16 cellular contexts compared by ENCODE assay signal in the genomic region with DNA sequence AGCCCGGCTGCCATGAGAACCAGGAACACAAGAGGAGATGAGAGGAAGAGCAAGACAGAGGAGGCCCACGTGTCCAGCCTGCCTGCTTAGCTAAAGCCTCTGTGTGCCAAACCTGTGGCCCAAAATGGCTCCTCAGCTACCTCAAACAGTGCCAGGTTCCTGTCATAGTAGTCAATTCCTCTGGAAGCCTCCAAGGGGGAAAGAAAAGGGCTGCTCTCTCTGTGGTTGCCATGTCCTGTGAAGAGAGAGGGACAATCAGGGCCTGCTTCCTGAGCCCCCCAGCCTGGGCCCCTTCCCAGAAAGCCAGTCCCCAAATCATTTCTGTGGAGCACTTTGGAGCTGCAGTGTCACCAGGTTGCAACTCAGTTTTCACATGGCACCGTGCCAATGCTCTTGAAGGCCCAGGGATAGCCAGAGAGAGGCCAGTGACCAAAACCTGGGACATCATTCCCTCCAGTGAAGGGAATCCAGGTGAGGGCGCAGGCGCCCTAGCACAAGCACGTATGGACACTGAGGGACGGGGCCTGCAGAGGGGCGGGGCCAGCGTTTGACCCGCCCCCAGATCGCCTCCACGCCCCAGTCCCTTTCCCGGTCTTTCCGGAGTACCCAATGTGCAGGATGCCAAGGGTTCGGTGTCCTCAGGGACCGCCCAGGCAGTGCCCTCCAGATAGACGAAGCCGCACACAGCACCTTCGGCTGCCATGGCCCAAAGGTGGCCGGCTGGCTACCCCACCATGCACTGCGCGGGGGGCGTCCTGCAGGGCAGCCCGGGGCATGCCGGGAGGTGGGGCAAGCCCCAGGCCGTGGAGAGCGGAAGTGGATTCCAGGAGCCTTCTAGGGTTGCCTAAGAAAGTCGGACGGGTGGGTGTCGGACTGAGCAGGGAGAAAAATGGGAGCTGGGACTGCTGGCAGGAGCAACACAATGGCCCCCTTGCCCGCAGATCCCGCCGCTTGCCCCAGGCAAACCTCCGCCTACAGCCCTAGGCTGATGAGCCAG. TPM values are rescaled to one million over a fixed set of nuclear protein-coding genes. Genes with fewer than 3 reads are reported as not detected.
DNase-seq lines count a peak whose midpoint lies in the region; ATAC-seq, FAIRE-seq and TF ChIP-seq lines count a peak whose summit lies in the region.
"Had no signal": no experiment of that assay in that cellular context is flagged by ENCODE, and none has a peak within 500 bp of the region (broad histone marks: within the 10 kb centered on the region; RNA-seq: fewer than 3 reads in every experiment).

No MANE protein-coding gene starts in this region.

- no peaks in the 10 kb centered on the region for H3K9me3 Mint-ChIP-seq in H9
- H3K9me3 Mint-ChIP-seq: natural killer cell had no signal

- CTCF ChIA-PET in K562 (lab: Yijun Ruan, JAX; ENCODE audit: low intra/inter-chr PET ratio) = no interaction called here

- 0 out of 7 replicates have a peak overlapping the region, but pooled peaks of 1 of the 3 experiments have one; percentile 53 for H3K27ac Mint-ChIP-seq in H9
- H3K27ac Mint-ChIP-seq: natural killer cell had no signal

- ATAC-seq in K562 (0 out of 3 replicates have a peak, but pooled peaks have one; percentile 5), GM18870 (IDR thresholded peaks at IDR 0.05; ENCODE audit: unreplicated experiment) (no peak)
- ATAC-seq: natural killer cell had no signal

- no peak overlapping the region for H2BK120ac ChIP-seq in H9 (ENCODE audit: low read depth, low read length, poor library complexity, severe bottlenecking)

- TF ChIP-seq POLR2A in K562 (conservative IDR thresholded peaks at IDR 0.05) (no peak), sigmoid colon (IDR thresholded peaks at IDR 0.05) (no peak)

- no peak overlapping the region for H4K8ac ChIP-seq in H9 (replicated peaks; ENCODE audit: insufficient read length, low read depth, low read length)

- BruUV-seq in K562 (replicated peaks; lab: Mats Ljungman, UMichigan) = no TSS peak

- no peak overlapping the region for H2BK12ac ChIP-seq in H9 (ENCODE audit: insufficient read length, low read depth, low read length)

- H3K56ac ChIP-seq in H9 (ENCODE audit: insufficient read length, low read depth, low read length) = no peak overlapping the region

- no peak for TF ChIP-seq EP300 in K562 (IDR thresholded peaks at IDR 0.05; ENCODE audit: low read length)
- no peak for TF ChIP-seq EP300 in sigmoid colon (IDR thresholded peaks at IDR 0.05)

- no peak overlapping the region for H2BK15ac ChIP-seq in H9 (ENCODE audit: low read depth, low read length)

- no peak overlapping the region for H3T11ph ChIP-seq in H9 (ENCODE audit: low read length)

- H2BK20ac ChIP-seq in H9 (ENCODE audit: low read depth, low read length, poor library complexity, severe bottlenecking) = no peak overlapping the region

- H3K27me3 ChIP-seq in H9 (ENCODE audit: insufficient read depth, low read length) (no peaks in the 10 kb centered on the region), K562 (ENCODE audit: control insufficient read depth in 2 of 2, insufficient read depth in 2 of 2, low read length in 2 of 2) (no peaks in the 10 kb centered on the region), iPS-15b (ENCODE audit: control insufficient read depth, insufficient read depth, low read length) (peaks cover 3% of the 10 kb centered on the region), sigmoid colon (no peaks in the 10 kb centered on the region), dorsolateral prefrontal cortex (peaks cover 0 to 14% (median 0%) of the 10 kb centered on the region in 45 donors)

- no peaks in the 10 kb centered on the region for H3K27me3 Mint-ChIP-seq in H9 (ENCODE audit: low read depth)

- H3K4me2 ChIP-seq in H9 (ENCODE audit: insufficient read depth, insufficient read length, low read length) (no peak overlapping the region), K562 (ENCODE audit: insufficient read depth, low read length) (no peak overlapping the region)

- H3K27ac ChIP-seq in H9 (ENCODE audit: insufficient read length, low read depth, low read length) (no peak overlapping the region), K562 (ENCODE audit: extremely low read depth, low read depth, low read length) (peak overlapping the region; percentile 26; the same call in 1 of the 3 replicates), sigmoid colon (peak overlapping the region; percentile 31 to 99 (median 96)), dorsolateral prefrontal cortex (peak overlapping the region in 5 of 59 donors; percentile 0 to 50 (median 26))
- H3K27ac ChIP-seq: C4-2B, epithelial cell of prostate had no signal

- TF ChIP-seq CTCF in H9 (conservative IDR thresholded peaks at IDR 0.05) (no peak), K562 (IDR thresholded peaks at IDR 0.05 in 2 of 3, conservative IDR thresholded peaks at IDR 0.05 in 1 of 3; ENCODE audit: insufficient read depth in 2 of 3, low read depth in 1 of 3, low read length in 3 of 3) (peak in 1 of 3 experiments; percentile 26; a peak in 2 of 6 replicates), sigmoid colon (IDR thresholded peaks at IDR 0.05) (no peak), dorsolateral prefrontal cortex (IDR thresholded peaks at IDR 0.05 in 54 of 56, conservative IDR thresholded peaks at IDR 0.05 in 2 of 56; ENCODE audit: low read depth in 1 of 56, partially characterized antibody in 56 of 56) (no peak)

- WGBS in H9 (ENCODE audit: extremely low coverage, insufficient read length, low lambda C conversion rate) = no CpG with 5 or more reads among the region's 34 CpGs
- 81% methylated on average over 29 of the region's 34 CpGs for WGBS in K562 (ENCODE audit: insufficient coverage, low coverage, missing lambda C conversion rate)
- WGBS in sigmoid colon, 2 donors = 59 to 74% methylated on average over 34 of the region's 34 CpGs

- H3K4me1 Mint-ChIP-seq in H9 = peaks cover 29 to 36% of the 10 kb centered on the region in 2 experiments

- H3K4me3 ChIP-seq in K562 (no peak overlapping the region), iPS-15b (ENCODE audit: low read depth, low read length) (peak overlapping the region; percentile 32), sigmoid colon (no peak overlapping the region), dorsolateral prefrontal cortex (peak overlapping the region in 7 of 59 donors; percentile 9 to 37 (median 23))

- no peak overlapping the region for H4K91ac ChIP-seq in H9 (ENCODE audit: insufficient read length, low read depth, low read length)

- FAIRE-seq in K562 (lab: Jason Lieb, UNC) = no peak

- H3K4me1 ChIP-seq in H9 (ENCODE audit: insufficient read depth, low read length) (peaks cover 5% of the 10 kb centered on the region; the same call in 1 of the 2 replicates), K562 (replicated peaks in 1 of 2; ENCODE audit: control insufficient read depth in 2 of 2, insufficient read depth in 2 of 2, low read length in 2 of 2) (peaks cover 26 to 54% of the 10 kb centered on the region in 2 experiments; a peak in 4 of 5 replicates), iPS-15b (ENCODE audit: control insufficient read depth, insufficient read depth, low read length) (peaks cover 15% of the 10 kb centered on the region), sigmoid colon (peaks cover 0 to 84% (median 73%) of the 10 kb centered on the region in 4 donors)

- H4K5ac ChIP-seq in H9 (ENCODE audit: insufficient read length, low read depth, low read length) = no peak overlapping the region

- intact Hi-C loops in K562 (cut with micrococcal nuclease) (no loop called here), sigmoid colon (cut with DNase I) (no loop called here), dorsolateral prefrontal cortex (cut with DNase I) (no loop called here)

- H3K79me2 ChIP-seq in H9 (ENCODE audit: insufficient read depth, low read length) (no peaks in the 10 kb centered on the region; the same call in 1 of the 2 replicates), K562 (ENCODE audit: control insufficient read depth, insufficient read depth, low read length) (peaks cover 25% of the 10 kb centered on the region)

- H3K14ac ChIP-seq in H9 (ENCODE audit: insufficient read depth, low read length) = no peak overlapping the region

- in situ Hi-C loops in K562 (cut with MboI) = no loop called here

- peak in 1 of 2 experiments; percentile 12; a peak in 1 of 4 replicates for TF ChIP-seq RAD21 in K562 (CRISPR knock-in tag; conservative IDR thresholded peaks at IDR 0.05 in 1 of 2, IDR thresholded peaks at IDR 0.05 in 1 of 2)

- H3K23ac ChIP-seq in H9 (ENCODE audit: insufficient read length, low read depth, low read length) = no peak overlapping the region

- DNase-seq in H9 (peak; percentile 69), K562 (ENCODE audit: extremely low read depth in 1 of 4, low spot score in 3 of 4) (peak; percentile 36 to 66 (median 58)), sigmoid colon (no peak), activated T-cell treated with anti-CD3 and anti-CD28 coated beads for 4 hours (no peak), germinal center (ENCODE audit: low spot score) (no peak), dorsolateral prefrontal cortex (no peak)
- DNase-seq: activated CD4-positive, CD25-positive, alpha-beta regulatory T cell; activated T-cell treated with anti-CD3 and anti-CD28 coated beads, Interleukin-2, amount 50 U/mL, for 48 hours; natural killer cell; NCI-H1048; NCI-H526 treated with DMSO at 0.1 percent for 48 hours had no signal

- no peak overlapping the region for H3K4ac ChIP-seq in H9 (ENCODE audit: low read depth, low read length)

- H3K79me1 ChIP-seq in H9 (ENCODE audit: insufficient read depth, low read depth, low read length, poor library complexity, severe bottlenecking) = peaks cover 4% of the 10 kb centered on the region

- no peak overlapping the region for H2BK5ac ChIP-seq in H9 (ENCODE audit: insufficient read length, low read length)

- H3K9me1 ChIP-seq in K562 (ENCODE audit: control insufficient read depth, insufficient read depth, low read length) = peaks cover 13% of the 10 kb centered on the region

- H3K9me3 ChIP-seq in H9 (ENCODE audit: control insufficient read depth, low read depth, low read length) = no peaks in the 10 kb centered on the region
- no peaks in the 10 kb centered on the region for H3K9me3 ChIP-seq in K562 (replicated peaks; ENCODE audit: control insufficient read depth, insufficient read depth, low read depth, low read length)
- no peaks in the 10 kb centered on the region for H3K9me3 ChIP-seq in iPS-15b (ENCODE audit: control insufficient read depth, insufficient read depth, low read length)
- no peaks in the 10 kb centered on the region for H3K9me3 ChIP-seq in sigmoid colon

- H3K36me3 ChIP-seq in K562 (ENCODE audit: control insufficient read depth, insufficient read depth, low read length) = peaks cover 66% of the 10 kb centered on the region; the same call in 2 of the 3 replicates
- H3K36me3 ChIP-seq in iPS-15b (ENCODE audit: control insufficient read depth, insufficient read depth, low read length) = peaks cover 41% of the 10 kb centered on the region
- H3K36me3 ChIP-seq in sigmoid colon = peaks cover 22 to 48% (median 33%) of the 10 kb centered on the region in 4 donors

- POLR2A ChIA-PET in K562 (lab: Yijun Ruan, JAX) = interaction anchor here (0.6 to 1.5 kb wide), 7 partner anchors 14 to 117 kb away, joined by 3 to 5 read pairs (median 3); a partner anchor contains a TSS

- H3K4me3 Mint-ChIP-seq in H9 = no peak overlapping the region
- H3K4me3 Mint-ChIP-seq: natural killer cell had no signal

- H3K36me3 Mint-ChIP-seq in H9 (ENCODE audit: insufficient read depth in 1 of 3, low read depth in 3 of 3) = peaks cover 8 to 58% (median 25%) of the 10 kb centered on the region in 3 experiments
- H3K36me3 Mint-ChIP-seq: natural killer cell had no signal

- peaks cover 3% of the 10 kb centered on the region for H3K23me2 ChIP-seq in H9 (ENCODE audit: insufficient read length, low read depth, low read length, poor library complexity, severe bottlenecking)

- H2AFZ ChIP-seq in H9 (ENCODE audit: low read length) (no peak overlapping the region), K562 (ENCODE audit: low read depth, low read length) (no peak overlapping the region)

- H2AK5ac ChIP-seq in H9 (ENCODE audit: insufficient read length, low read length) = no peak overlapping the region

- H3K9ac ChIP-seq in H9 (ENCODE audit: extremely low read depth, insufficient read length, low read length) (no peak overlapping the region), K562 (ENCODE audit: insufficient read depth in 1 of 2, low read depth in 2 of 2, low read length in 2 of 2) (peak overlapping the region in 1 of 2 experiments; percentile 24; a peak in 2 of 4 replicates), iPS-15b (ENCODE audit: low read depth, low read length) (peak overlapping the region; percentile 26)

- H4K20me1 ChIP-seq in H9 (ENCODE audit: control insufficient read depth, insufficient read depth, insufficient read length) (peaks cover 3% of the 10 kb centered on the region), K562 (replicated peaks; ENCODE audit: control insufficient read depth, insufficient read depth, low read length) (peaks cover 23% of the 10 kb centered on the region)

- no peak overlapping the region for H3K18ac ChIP-seq in H9 (ENCODE audit: insufficient read length, low read depth, low read length)

RNA-seq across cellular contexts. Expression of a gene that starts 4.8 kb away (rescaled TPM):
- total RNA-seq in H9 (2021) = 46.7 and 51.1 TPM in 2 replicates
- total RNA-seq in K562 (2011; cell fraction: chromatin; rRNA removed; ENCODE audit: low replicate concordance) = 178 and 539 TPM in 2 replicates
- total RNA-seq in K562 (2011; cell fraction: nucleolus; rRNA removed) = 265 and 279 TPM in 2 replicates
- 167 and 175 TPM in 2 replicates for total RNA-seq in K562 (2011; cell fraction: nucleoplasm; rRNA removed)
- 15.0 and 16.9 TPM in 2 replicates for total RNA-seq in K562 (2014; rRNA removed)
- total RNA-seq in K562 (2014; rRNA removed; fragmentation: Illumina TruSeq; extraction: Trizol) = 9.9 and 10.0 TPM in 2 replicates
- 10.4 and 11.6 TPM in 2 replicates for total RNA-seq in K562 (2015; rRNA removed; fragmentation: Illumina TruSeq; extraction: Trizol)
- total RNA-seq in K562 (2021) = 32.8 and 43.5 TPM in 2 replicates
- 22.9 and 48.4 TPM in 2 replicates for polyA plus RNA-seq in K562 (2011; rRNA removed)
- 30.2 and 36.7 TPM in 2 replicates for polyA plus RNA-seq in K562 (2011; cell fraction: cytosol; rRNA removed)
- polyA plus RNA-seq in K562 (2011; cell fraction: nucleus; rRNA removed) = 238 and 295 TPM in 2 replicates
- polyA plus RNA-seq in K562 (2012) = 24.3 and 29.4 TPM in 2 replicates
- polyA plus RNA-seq in K562 (2014; fragmentation: Illumina TruSeq; extraction: Trizol) = 24.1 and 30.0 TPM in 2 replicates
- 1 to 10 TPM in 1 of 2 experiments, under 1 TPM in 1; 0.75 to 1.8 TPM for polyA plus RNA-seq in K562 (2014; fragmentation: Nextera tagmentation; extraction: Ambion mirVana)
- polyA plus RNA-seq in K562 (2014; rRNA removed) = 25.1 and 32.7 TPM in 2 replicates
- 24.9 and 34.3 TPM in 2 replicates for polyA minus RNA-seq in K562 (2011; rRNA and poly(A)+ RNA removed)
- 24.5 and 42.6 TPM in 2 replicates for polyA minus RNA-seq in K562 (2011; cell fraction: cytosol; rRNA and poly(A)+ RNA removed)
- 67.9 and 90.5 TPM in 2 replicates for polyA minus RNA-seq in K562 (2011; cell fraction: nucleus; rRNA and poly(A)+ RNA removed)
- total RNA-seq in sigmoid colon = 10 to 100 TPM; 27.6 to 77.0 (median 45.6) TPM
- polyA plus RNA-seq in sigmoid colon = 10 to 100 TPM in 1 of 3 donors, 1 to 10 TPM in 2; 3.0 to 13.3 (median 3.2) TPM
- total RNA-seq in dorsolateral prefrontal cortex = 10 to 100 TPM; 12.2 to 79.2 (median 26.9) TPM

RNA-seq across cellular contexts. Expression of a gene that starts 16.7 kb away (rescaled TPM):
- total RNA-seq in H9 (2021) = 0.59 and 0.68 TPM in 2 replicates
- not detected in 2 replicates for total RNA-seq in K562 (2011; cell fraction: chromatin; rRNA removed; ENCODE audit: low replicate concordance)
- not detected in 2 replicates for total RNA-seq in K562 (2011; cell fraction: nucleolus; rRNA removed)
- not detected in 2 replicates for total RNA-seq in K562 (2011; cell fraction: nucleoplasm; rRNA removed)
- not detected in 2 replicates for total RNA-seq in K562 (2014; rRNA removed)
- not detected in 2 replicates for total RNA-seq in K562 (2014; rRNA removed; fragmentation: Illumina TruSeq; extraction: Trizol)
- total RNA-seq in K562 (2015; rRNA removed; fragmentation: Illumina TruSeq; extraction: Trizol) = not detected in 2 replicates
- not detected in 2 replicates for total RNA-seq in K562 (2021)
- not detected in 2 replicates for polyA plus RNA-seq in K562 (2011; rRNA removed)
- 0.06 TPM in 1 of 2 replicates, not detected in the other for polyA plus RNA-seq in K562 (2011; cell fraction: cytosol; rRNA removed)
- polyA plus RNA-seq in K562 (2011; cell fraction: nucleus; rRNA removed) = 0.07 TPM in 1 of 2 replicates, not detected in the other
- not detected in 2 replicates for polyA plus RNA-seq in K562 (2012)
- not detected in 2 replicates for polyA plus RNA-seq in K562 (2014; fragmentation: Illumina TruSeq; extraction: Trizol)
- not detected for polyA plus RNA-seq in K562 (2014; fragmentation: Nextera tagmentation; extraction: Ambion mirVana)
- not detected in 2 replicates for polyA plus RNA-seq in K562 (2014; rRNA removed)
- not detected in 2 replicates for polyA minus RNA-seq in K562 (2011; rRNA and poly(A)+ RNA removed)
- not detected in 2 replicates for polyA minus RNA-seq in K562 (2011; cell fraction: cytosol; rRNA and poly(A)+ RNA removed)
- not detected in 2 replicates for polyA minus RNA-seq in K562 (2011; cell fraction: nucleus; rRNA and poly(A)+ RNA removed)
- total RNA-seq in sigmoid colon = under 1 TPM in 1 of 4 donors, not detected in 3; 0.27 TPM
- polyA plus RNA-seq in sigmoid colon = under 1 TPM in 2 of 3 donors, not detected in 1; 0.09 to 0.46 TPM
- 1 to 10 TPM in 3 of 120 experiments, under 1 TPM in 27, not detected in 90; 0.23 to 1.3 (median 0.35) TPM for total RNA-seq in dorsolateral prefrontal cortex
- total RNA-seq: SK-MEL-5 had no signal

RNA-seq across cellular contexts. Expression of a gene that starts 19.7 kb away (rescaled TPM):
- total RNA-seq in H9 (2021) = 17.7 and 17.8 TPM in 2 replicates
- total RNA-seq in K562 (2011; cell fraction: chromatin; rRNA removed; ENCODE audit: low replicate concordance) = 40.9 and 121 TPM in 2 replicates
- 59.7 and 75.9 TPM in 2 replicates for total RNA-seq in K562 (2011; cell fraction: nucleolus; rRNA removed)
- 41.1 and 47.6 TPM in 2 replicates for total RNA-seq in K562 (2011; cell fraction: nucleoplasm; rRNA removed)
- total RNA-seq in K562 (2014; rRNA removed) = 6.8 and 9.0 TPM in 2 replicates
- total RNA-seq in K562 (2014; rRNA removed; fragmentation: Illumina TruSeq; extraction: Trizol) = 3.0 and 3.2 TPM in 2 replicates
- total RNA-seq in K562 (2015; rRNA removed; fragmentation: Illumina TruSeq; extraction: Trizol) = 4.1 and 4.5 TPM in 2 replicates
- 14.2 and 21.0 TPM in 2 replicates for total RNA-seq in K562 (2021)
- polyA plus RNA-seq in K562 (2011; rRNA removed) = 6.7 and 14.9 TPM in 2 replicates
- polyA plus RNA-seq in K562 (2011; cell fraction: cytosol; rRNA removed) = 9.5 and 10.8 TPM in 2 replicates
- polyA plus RNA-seq in K562 (2011; cell fraction: nucleus; rRNA removed) = 72.6 and 86.1 TPM in 2 replicates
- 14.1 and 15.5 TPM in 2 replicates for polyA plus RNA-seq in K562 (2012)
- polyA plus RNA-seq in K562 (2014; fragmentation: Illumina TruSeq; extraction: Trizol) = 5.0 and 5.6 TPM in 2 replicates
- under 1 TPM; 0.46 to 0.94 TPM for polyA plus RNA-seq in K562 (2014; fragmentation: Nextera tagmentation; extraction: Ambion mirVana)
- polyA plus RNA-seq in K562 (2014; rRNA removed) = 7.6 and 14.9 TPM in 2 replicates
- 1.5 and 2.2 TPM in 2 replicates for polyA minus RNA-seq in K562 (2011; rRNA and poly(A)+ RNA removed)
- polyA minus RNA-seq in K562 (2011; cell fraction: cytosol; rRNA and poly(A)+ RNA removed) = 2.3 and 6.2 TPM in 2 replicates
- polyA minus RNA-seq in K562 (2011; cell fraction: nucleus; rRNA and poly(A)+ RNA removed) = 8.9 and 10.0 TPM in 2 replicates
- 10 to 100 TPM; 10.4 to 31.0 (median 15.2) TPM for total RNA-seq in sigmoid colon
- polyA plus RNA-seq in sigmoid colon = 1 to 10 TPM in 2 of 3 donors, under 1 TPM in 1; 0.60 to 5.5 (median 1.6) TPM
- 10 to 100 TPM in 108 of 120 experiments, 1 to 10 TPM in 12; 5.4 to 42.1 (median 16.4) TPM for total RNA-seq in dorsolateral prefrontal cortex

RNA-seq across cellular contexts. Expression of a gene that starts 27.0 kb away (rescaled TPM):
- 24.5 and 25.7 TPM in 2 replicates for total RNA-seq in H9 (2021)
- 1.6 and 9.1 TPM in 2 replicates for total RNA-seq in K562 (2011; cell fraction: chromatin; rRNA removed; ENCODE audit: low replicate concordance)
- 14.7 and 18.7 TPM in 2 replicates for total RNA-seq in K562 (2011; cell fraction: nucleolus; rRNA removed)
- 7.4 and 9.6 TPM in 2 replicates for total RNA-seq in K562 (2011; cell fraction: nucleoplasm; rRNA removed)
- 101 and 105 TPM in 2 replicates for total RNA-seq in K562 (2014; rRNA removed)
- 17.9 and 24.9 TPM in 2 replicates for total RNA-seq in K562 (2014; rRNA removed; fragmentation: Illumina TruSeq; extraction: Trizol)
- 53.1 and 53.4 TPM in 2 replicates for total RNA-seq in K562 (2015; rRNA removed; fragmentation: Illumina TruSeq; extraction: Trizol)
- total RNA-seq in K562 (2021) = 73.0 and 73.1 TPM in 2 replicates
- polyA plus RNA-seq in K562 (2011; rRNA removed) = 17.3 and 21.0 TPM in 2 replicates
- polyA plus RNA-seq in K562 (2011; cell fraction: cytosol; rRNA removed) = 46.1 and 143 TPM in 2 replicates
- 17.2 and 24.0 TPM in 2 replicates for polyA plus RNA-seq in K562 (2011; cell fraction: nucleus; rRNA removed)
- 84.8 and 94.3 TPM in 2 replicates for polyA plus RNA-seq in K562 (2012)
- 11.7 and 44.6 TPM in 2 replicates for polyA plus RNA-seq in K562 (2014; fragmentation: Illumina TruSeq; extraction: Trizol)
- polyA plus RNA-seq in K562 (2014; fragmentation: Nextera tagmentation; extraction: Ambion mirVana) = 10 to 100 TPM; 33.5 to 51.0 TPM
- polyA plus RNA-seq in K562 (2014; rRNA removed) = 94.1 and 118 TPM in 2 replicates
- 2.5 and 3.3 TPM in 2 replicates for polyA minus RNA-seq in K562 (2011; rRNA and poly(A)+ RNA removed)
- polyA minus RNA-seq in K562 (2011; cell fraction: cytosol; rRNA and poly(A)+ RNA removed) = 20.3 and 25.1 TPM in 2 replicates
- polyA minus RNA-seq in K562 (2011; cell fraction: nucleus; rRNA and poly(A)+ RNA removed) = 13.1 and 14.0 TPM in 2 replicates
- total RNA-seq in sigmoid colon = 10 to 100 TPM; 37.1 to 61.0 (median 42.5) TPM
- 100 to 1,000 TPM; 170 to 200 (median 183) TPM for polyA plus RNA-seq in sigmoid colon
- total RNA-seq in dorsolateral prefrontal cortex = 10 to 100 TPM; 21.1 to 56.9 (median 38.9) TPM

RNA-seq across cellular contexts. Expression of a gene that starts 32.0 kb away (rescaled TPM):
- total RNA-seq in H9 (2021) = 2.7 and 3.3 TPM in 2 replicates
- 6.7 and 9.8 TPM in 2 replicates for total RNA-seq in K562 (2011; cell fraction: chromatin; rRNA removed; ENCODE audit: low replicate concordance)
- 9.2 and 10.8 TPM in 2 replicates for total RNA-seq in K562 (2011; cell fraction: nucleolus; rRNA removed)
- 3.4 and 3.5 TPM in 2 replicates for total RNA-seq in K562 (2011; cell fraction: nucleoplasm; rRNA removed)
- total RNA-seq in K562 (2014; rRNA removed) = 4.0 and 5.6 TPM in 2 replicates
- total RNA-seq in K562 (2014; rRNA removed; fragmentation: Illumina TruSeq; extraction: Trizol) = 2.0 and 2.4 TPM in 2 replicates
- total RNA-seq in K562 (2015; rRNA removed; fragmentation: Illumina TruSeq; extraction: Trizol) = 2.4 and 3.4 TPM in 2 replicates
- 3.8 and 4.1 TPM in 2 replicates for total RNA-seq in K562 (2021)
- 1.4 TPM in 2 replicates for polyA plus RNA-seq in K562 (2011; rRNA removed)
- 2.0 and 5.9 TPM in 2 replicates for polyA plus RNA-seq in K562 (2011; cell fraction: cytosol; rRNA removed)
- polyA plus RNA-seq in K562 (2011; cell fraction: nucleus; rRNA removed) = 4.2 and 10.5 TPM in 2 replicates
- polyA plus RNA-seq in K562 (2012) = 1.8 and 4.6 TPM in 2 replicates
- polyA plus RNA-seq in K562 (2014; fragmentation: Illumina TruSeq; extraction: Trizol) = 3.3 TPM in 2 replicates
- 1 to 10 TPM; 1.7 to 2.5 TPM for polyA plus RNA-seq in K562 (2014; fragmentation: Nextera tagmentation; extraction: Ambion mirVana)
- 5.2 and 5.5 TPM in 2 replicates for polyA plus RNA-seq in K562 (2014; rRNA removed)
- 0.75 and 1.7 TPM in 2 replicates for polyA minus RNA-seq in K562 (2011; rRNA and poly(A)+ RNA removed)
- 0.95 and 1.7 TPM in 2 replicates for polyA minus RNA-seq in K562 (2011; cell fraction: cytosol; rRNA and poly(A)+ RNA removed)
- 0.78 and 2.2 TPM in 2 replicates for polyA minus RNA-seq in K562 (2011; cell fraction: nucleus; rRNA and poly(A)+ RNA removed)
- 1 to 10 TPM in 1 of 4 donors, under 1 TPM in 2, not detected in 1; 0.71 to 1.7 (median 0.82) TPM for total RNA-seq in sigmoid colon
- polyA plus RNA-seq in sigmoid colon = 1 to 10 TPM in 1 of 3 donors, not detected in 2; 2.1 TPM
- total RNA-seq in dorsolateral prefrontal cortex = 1 to 10 TPM in 110 of 120 experiments, under 1 TPM in 8, not detected in 2; 0.26 to 6.7 (median 2.2) TPM

Comparison
In these comparisons a context has a peak if more than half of its experiments do, and no peak if none do; other contexts are left out.
1. DNase-seq: peak in H9 (single experiment) and K562 (4 of 4); none in sigmoid colon (single experiment), activated T-cell treated with anti-CD3 and anti-CD28 coated beads for 4 hours (single experiment), germinal center (single experiment) and dorsolateral prefrontal cortex (0 of 10).